ENCODE assay signal across 8 cellular contexts in genomic region chr16:67926181-67926742, GRCh38. TPM values are rescaled to one million over a fixed set of nuclear protein-coding genes. Genes with fewer than 3 reads are reported as not detected.
A peak's percentile ranks its signal among the peaks of the same experiment; 100 is the strongest.
DNase-seq lines count a peak whose midpoint lies in the region; ATAC-seq and TF ChIP-seq lines count a peak whose summit lies in the region.

No MANE protein-coding gene starts in this region.

- no peaks in the 10 kb centered on the region for H3K4me1 Mint-ChIP-seq in neural crest cell

- intact Hi-C loops in body of pancreas (cut with DNase I): no loop called here

- no peaks in the 10 kb centered on the region for H3K9me3 ChIP-seq in body of pancreas

- peak overlapping the region; percentile 35 for H3K27ac Mint-ChIP-seq in neural crest cell (ENCODE audit: unreplicated experiment)

- H3K27ac ChIP-seq in body of pancreas: peak overlapping the region; percentile 79 to 90 (median 83)

- peak overlapping the region; percentile 49 for H3K4me3 Mint-ChIP-seq in neural crest cell

- DNase-seq in DMS153 treated with DMSO at 0.1 percent for 48 hours (lab: John Stamatoyannopoulos, UW; ENCODE audit: unreplicated experiment) (peak; percentile 96), NCI-H1694 (lab: John Stamatoyannopoulos, UW) (peak; percentile 51), body of pancreas (peak; percentile 77 to 91 (median 88)), neural crest cell (ENCODE audit: low read depth, low spot score) (no peak)
- no peak for DNase-seq in NK-92 treated with Interleukin-12 subunit alpha and Interleukin-12 subunit beta, amount 100 ng/mL, for 24 hours (lab: John Stamatoyannopoulos, UW)

- H3K27me3 Mint-ChIP-seq in neural crest cell (ENCODE audit: low read depth): no peaks in the 10 kb centered on the region

- no peaks in the 10 kb centered on the region for H3K27me3 ChIP-seq in body of pancreas

- H3K9me3 Mint-ChIP-seq in neural crest cell: no peaks in the 10 kb centered on the region

- peak in 2 of 3 donors; percentile 52 to 56 for TF ChIP-seq POLR2A in body of pancreas (IDR thresholded peaks at IDR 0.05)

- ATAC-seq in body of pancreas (peak; percentile 42), HG03175 (IDR thresholded peaks at IDR 0.05; ENCODE audit: unreplicated experiment) (no peak), GM21515 (IDR thresholded peaks at IDR 0.05; ENCODE audit: unreplicated experiment) (no peak), GM19324 (IDR thresholded peaks at IDR 0.05; ENCODE audit: low FRiP score, unreplicated experiment) (no peak)

- 31 to 41% methylated on average over 10 to 13 of the region's 13 CpGs for WGBS in body of pancreas, 2 donors

- no peak overlapping the region for H3K4me3 ChIP-seq in body of pancreas

- peaks cover 76% of the 10 kb centered on the region for H3K4me1 ChIP-seq in body of pancreas

- TF ChIP-seq CTCF in body of pancreas (IDR thresholded peaks at IDR 0.05): peak in 4 of 7 experiments; percentile 26 to 44 (median 32)
- TF ChIP-seq CTCF in neural crest cell (conservative IDR thresholded peaks at IDR 0.05): no peak

- no peaks in the 10 kb centered on the region for H3K36me3 Mint-ChIP-seq in neural crest cell (ENCODE audit: low read depth)

- no peaks in the 10 kb centered on the region for H3K36me3 ChIP-seq in body of pancreas (replicated peaks in 1 of 2; ENCODE audit: insufficient read depth in 1 of 2, low read depth in 2 of 2)

RNA-seq across cellular contexts. Expression of gene CTRL, which starts 5.4 kb away (rescaled TPM):
- total RNA-seq in body of pancreas: 1,000 to 10,000 TPM in 1 of 2 donors, 100 to 1,000 TPM in 1; 286 to 1,726 TPM
- 2.5 and 3.0 TPM in 2 replicates for total RNA-seq in neural crest cell

RNA-seq across cellular contexts. Expression of gene PSMB10, which starts 10.4 kb away (rescaled TPM):
- 10 to 100 TPM; 16.2 to 26.7 TPM for total RNA-seq in body of pancreas
- 22.4 and 22.5 TPM in 2 replicates for total RNA-seq in neural crest cell

RNA-seq across cellular contexts. Expression of gene LCAT, which starts 17.7 kb away (rescaled TPM):
- total RNA-seq in body of pancreas: 10 to 100 TPM in 1 of 2 donors, 1 to 10 TPM in 1; 7.5 to 17.8 TPM
- total RNA-seq in neural crest cell: 16.6 and 17.6 TPM in 2 replicates

RNA-seq across cellular contexts. Expression of gene PSKH1, which starts 33.2 kb away (rescaled TPM):
- 10 to 100 TPM; 15.0 to 16.8 TPM for total RNA-seq in body of pancreas
- total RNA-seq in neural crest cell: 39.0 and 41.5 TPM in 2 replicates

RNA-seq across cellular contexts. Expression of gene NRN1L, which starts 41.6 kb away (rescaled TPM):
- total RNA-seq in body of pancreas (not detected), neural crest cell (1.0 TPM in 1 of 2 replicates, not detected in the other)

Comparison
In these comparisons a context has a peak if more than half of its experiments do, and no peak if none do; other contexts are left out.
1. DNase-seq: peak in DMS153 treated with DMSO at 0.1 percent for 48 hours (single experiment), NCI-H1694 (single experiment) and body of pancreas (4 of 4); none in neural crest cell (single experiment) and NK-92 treated with Interleukin-12 subunit alpha and Interleukin-12 subunit beta, amount 100 ng/mL, for 24 hours (single experiment).
2. RNA of gene CTRL, which starts 5.4 kb away (total RNA-seq): 286 to 1,726 TPM in body of pancreas; 2.5 to 3.0 TPM in neural crest cell; every median in the first group is over 10 times any median in the second.